Comparison of ENCODE assay signal across 33 cellular contexts in genomic region chr6:156579564-156579963, GRCh38.
"Had no signal": no experiment of that assay in that cellular context is flagged by ENCODE, and none has a peak within 500 bp of the region (broad histone marks: within the 10 kb centered on the region; RNA-seq: fewer than 3 reads in every experiment).

No MANE protein-coding gene starts in this region.

- DNase-seq: activated effector memory CD4-positive, alpha-beta T cell treated with anti-CD3 and anti-CD28 coated beads, Interleukin-2, amount 50 U/mL, for 16 hours; activated effector memory CD4-positive, alpha-beta T cell treated with Interleukin-2 at 50 U/mL for 16 hours; activated gamma-delta T cell; activated gamma-delta T cell treated with Interleukin-2 at 50 U/mL for 16 hours; activated naive CD4-positive, alpha-beta T cell; activated naive CD4-positive, alpha-beta T cell treated with anti-CD3 and anti-CD28 coated beads for 36 hours; activated naive CD4-positive, alpha-beta T cell treated with anti-CD3 and anti-CD28 coated beads, Interleukin-2, amount 10 ng/mL, durations not matched to agents 7 days and 5 days; activated naive CD4-positive, alpha-beta T cell treated with anti-CD3 and anti-CD28 coated beads, Interleukin-2, amount 50 U/mL, for 16 hours; activated naive CD4-positive, alpha-beta T cell treated with Interleukin-2 at 50 U/mL for 16 hours; activated naive CD8-positive, alpha-beta T cell treated with anti-CD3 and anti-CD28 coated beads for 36 hours; activated naive CD8-positive, alpha-beta T cell treated with anti-CD3 and anti-CD28 coated beads, Interleukin-2, amount 10 ng/mL, durations not matched to agents 7 days and 5 days; activated naive CD8-positive, alpha-beta T cell treated with anti-CD3 and anti-CD28 coated beads, Interleukin-2, amount 50 U/mL, for 24 hours; activated T-cell treated with anti-CD3 and anti-CD28 coated beads, Interleukin-2, amount 50 U/mL, for 24 hours; activated T-cell treated with anti-CD3 and anti-CD28 coated beads, Interleukin-2, amount 50 U/mL, for 4 hours; activated T-cell treated with anti-CD3 and anti-CD28 coated beads, Interleukin-2, amount 50 U/mL, for 48 hours; activated T-cell treated with anti-CD3 and anti-CD28 coated beads, Interleukin-2, amount 50 U/mL, for 72 hours; adrenal gland; amniotic stem cell; amygdala; anterior cingulate cortex; aorta; body of pancreas; brain microvascular endothelial cell; caudate nucleus; central memory CD4-positive, alpha-beta T cell; cerebellar nuclear complex had no signal

- H3K4me1 ChIP-seq: adrenal gland, ascending aorta, body of pancreas, breast epithelium had no signal

- H3K27me3 ChIP-seq: adrenal gland, ascending aorta, body of pancreas, brain microvascular endothelial cell, breast epithelium, cardiac muscle cell had no signal

- ATAC-seq: activated naive CD4-positive, alpha-beta T cell treated with anti-CD3 and anti-CD28 coated beads, Interleukin-2, amount 50 U/mL, for 72 hours; activated naive CD8-positive, alpha-beta T cell treated with anti-CD3 and anti-CD28 coated beads, Interleukin-2, amount 50 U/mL, for 24 hours; activated T-cell treated with anti-CD3 and anti-CD28 coated beads, Interleukin-2, amount 50 U/mL, for 4 hours; activated T-cell treated with anti-CD3 and anti-CD28 coated beads, Interleukin-2, amount 50 U/mL, for 72 hours; activated T-helper 17 cell treated with anti-CD3 and anti-CD28 coated beads, Interleukin-2, amount 50 U/mL, for 72 hours; body of pancreas had no signal

- H3K36me3 ChIP-seq: adrenal gland, ascending aorta, brain microvascular endothelial cell, breast epithelium, cardiac muscle cell had no signal

- FAIRE-seq: astrocyte, bronchial epithelial cell had no signal

- H3K27ac ChIP-seq: adrenal gland, ascending aorta, body of pancreas, brain microvascular endothelial cell, breast epithelium, cardiac muscle cell had no signal

- H3K4me3 ChIP-seq: adrenal gland, ascending aorta, body of pancreas, breast epithelium, cardiac muscle cell had no signal

- H3K9me3 ChIP-seq: adrenal gland, body of pancreas had no signal
